Comparison of ENCODE assay signal across 1 cellular context in genomic region chr12:54015210-54015931, GRCh38.
TF ChIP-seq lines count a peak whose summit lies in the region.

No MANE protein-coding gene starts in this region.

TF ChIP-seq in A549, 52 proteins besides CTCF, POLR2A, EP300 and RAD21:
- TF ChIP-seq FOXS1 (CRISPR knock-in tag; IDR thresholded peaks at IDR 0.05), result no peak
- TF ChIP-seq MAZ (IDR thresholded peaks at IDR 0.05; ENCODE audit: borderline replicate concordance, low read depth, low read length), result no peak
- no peak for TF ChIP-seq ZSCAN20 (CRISPR knock-in tag; IDR thresholded peaks at IDR 0.05)
- TF ChIP-seq BCL3 (IDR thresholded peaks at IDR 0.05), result no peak
- TF ChIP-seq RCOR1 (IDR thresholded peaks at IDR 0.05; ENCODE audit: low read depth, low read length), result no peak
- no peak for TF ChIP-seq JUNB (IDR thresholded peaks at IDR 0.05)
- no peak for TF ChIP-seq TP53 (CRISPR knock-in tag; IDR thresholded peaks at IDR 0.05)
- TF ChIP-seq JUN (IDR thresholded peaks at IDR 0.05), result no peak
- no peak for TF ChIP-seq BHLHE40 (IDR thresholded peaks at IDR 0.05; ENCODE audit: low read depth, low read length)
- no peak for TF ChIP-seq ZFP36 (IDR thresholded peaks at IDR 0.05; ENCODE audit: borderline replicate concordance, partially characterized antibody)
TF ChIP-seq in A549: peak in this region for 0.
